ENCODE assay signal across 11 cellular contexts in genomic region chr13:31947105-31947504, GRCh38.
DNase-seq lines count a peak whose midpoint lies in the region; ATAC-seq and TF ChIP-seq lines count a peak whose summit lies in the region.
"Had no signal": no experiment of that assay in that cellular context is flagged by ENCODE, and none has a peak within 500 bp of the region (broad histone marks: within the 10 kb centered on the region; RNA-seq: fewer than 3 reads in every experiment).

No MANE protein-coding gene starts in this region.

- H3K36me3 ChIP-seq in H7 (replicated peaks; ENCODE audit: control insufficient read depth, insufficient read depth, low read length) (no peaks in the 10 kb centered on the region), OCI-LY3 (replicated peaks; ENCODE audit: low read depth, low read length) (no peaks in the 10 kb centered on the region), kidney epithelial cell (ENCODE audit: control insufficient read depth, insufficient read depth, low read length) (no peaks in the 10 kb centered on the region)
- H3K36me3 ChIP-seq: tibial nerve had no signal

- H3K4me1 ChIP-seq in OCI-LY3 (ENCODE audit: low read length): peaks cover 43% of the 10 kb centered on the region

- H3K9ac ChIP-seq in OCI-LY3 (ENCODE audit: low read length): no peak overlapping the region

- DNase-seq in AG09309 (ENCODE audit: low read depth) (no peak), H7 (peak; percentile 33), kidney epithelial cell (ENCODE audit: low read depth) (no peak), SKM-1 treated with dmso at 0.1 percent for 144 hours (lab: John Stamatoyannopoulos, UW; ENCODE audit: unreplicated experiment) (no peak), HPDE6-E6E7 (ENCODE audit: extremely low spot score) (no peak)
- DNase-seq in activated CD4-positive, CD25-positive, alpha-beta regulatory T cell treated with anti-CD3 and anti-CD28 coated beads, Interleukin-2, amount 50 U/mL, for 72 hours: no peak
- DNase-seq: effector memory CD4-positive, alpha-beta T cell; RPMI8226 had no signal

- TF ChIP-seq CTCF in AG09309 (IDR thresholded peaks at IDR 0.05; ENCODE audit: control insufficient read depth, insufficient read depth, low read depth, low read length, missing control alignments): peak; percentile 33
- peak; percentile 49 for TF ChIP-seq CTCF in OCI-LY3 (IDR thresholded peaks at IDR 0.05; ENCODE audit: low read depth, low read length)
- TF ChIP-seq CTCF in kidney epithelial cell (IDR thresholded peaks at IDR 0.05; ENCODE audit: insufficient read depth, low read length, poor library complexity, severe bottlenecking): peak; percentile 35

- H3K27ac ChIP-seq in OCI-LY3 (ENCODE audit: low read length): no peak overlapping the region
- H3K27ac ChIP-seq: tibial nerve had no signal

- no peaks in the 10 kb centered on the region for H3K79me2 ChIP-seq in OCI-LY3 (ENCODE audit: low read length)

- no peak overlapping the region for H2AFZ ChIP-seq in OCI-LY3 (ENCODE audit: low read depth, low read length)

- H3K4me3 ChIP-seq in AG09309 (ENCODE audit: control insufficient read depth, low read depth, low read length): no peak overlapping the region; the same call in none of the 2 replicates
- no peak overlapping the region for H3K4me3 ChIP-seq in H7 (ENCODE audit: insufficient read depth, low read depth, low read length)
- H3K4me3 ChIP-seq in OCI-LY3 (ENCODE audit: low read length): no peak overlapping the region
- H3K4me3 ChIP-seq in kidney epithelial cell (ENCODE audit: low read depth, low read length): no peak overlapping the region
- H3K4me3 ChIP-seq: tibial nerve had no signal

- H3K4me2 ChIP-seq in OCI-LY3 (ENCODE audit: low read length): no peak overlapping the region

- no peaks in the 10 kb centered on the region for H4K20me1 ChIP-seq in OCI-LY3 (ENCODE audit: insufficient read depth, low read length)

- ATAC-seq in HG03354 (IDR thresholded peaks at IDR 0.05; ENCODE audit: poor library complexity, severe bottlenecking, unreplicated experiment): no peak

- no peaks in the 10 kb centered on the region for H3K9me3 ChIP-seq in OCI-LY3 (ENCODE audit: insufficient read depth, low read length)
- H3K9me3 ChIP-seq: tibial nerve had no signal

- H3K27me3 ChIP-seq in H7 (ENCODE audit: control insufficient read depth, insufficient read depth, low read length): no peaks in the 10 kb centered on the region
- H3K27me3 ChIP-seq in OCI-LY3 (ENCODE audit: low read depth, low read length): no peaks in the 10 kb centered on the region
- no peaks in the 10 kb centered on the region for H3K27me3 ChIP-seq in kidney epithelial cell (ENCODE audit: control insufficient read depth, insufficient read depth, low read length)
- H3K27me3 ChIP-seq: tibial nerve had no signal
